Comparison of ENCODE assay signal across 10 cellular contexts in genomic region chr17:31560836-31561235, GRCh38.
DNase-seq lines count a peak whose midpoint lies in the region; ATAC-seq, FAIRE-seq and TF ChIP-seq lines count a peak whose summit lies in the region.
"Had no signal": no experiment of that assay in that cellular context is flagged by ENCODE, and none has a peak within 500 bp of the region (broad histone marks: within the 10 kb centered on the region; RNA-seq: fewer than 3 reads in every experiment).

No MANE protein-coding gene starts in this region.

- intact Hi-C loops in dendritic cell treated with granulocyte-macrophage colony-stimulating factor and Interleukin-4, amounts not matched to agents 40 ng/mL and 50 ng/mL, for 4 days (cut with micrococcal nuclease): no loop called here

- peak overlapping the region; percentile 36 for H3K4me3 Mint-ChIP-seq in stimulated activated naive CD8-positive, alpha-beta T cell treated with anti-CD3 and anti-CD28 coated beads, Interleukin-15, Interleukin-2, amounts not matched to agents 100 ng/mL and 50 ng/mL, for 24 hours
- no peak overlapping the region for H3K4me3 Mint-ChIP-seq in dendritic cell treated with granulocyte-macrophage colony-stimulating factor and Interleukin-4, amounts not matched to agents 40 ng/mL and 50 ng/mL, for 4 days
- peak overlapping the region; percentile 72 for H3K4me3 Mint-ChIP-seq in mesothelial cell of epicardium

- no peaks in the 10 kb centered on the region for H3K36me3 Mint-ChIP-seq in stimulated activated naive CD8-positive, alpha-beta T cell treated with anti-CD3 and anti-CD28 coated beads, Interleukin-15, Interleukin-2, amounts not matched to agents 100 ng/mL and 50 ng/mL, for 24 hours (ENCODE audit: low read depth)
- no peaks in the 10 kb centered on the region for H3K36me3 Mint-ChIP-seq in dendritic cell treated with granulocyte-macrophage colony-stimulating factor and Interleukin-4, amounts not matched to agents 40 ng/mL and 50 ng/mL, for 4 days (ENCODE audit: low read depth)
- H3K36me3 Mint-ChIP-seq in mesothelial cell of epicardium: no peaks in the 10 kb centered on the region

- no peak for ATAC-seq in stimulated activated naive CD8-positive, alpha-beta T cell treated with anti-CD3 and anti-CD28 coated beads, Interleukin-15, Interleukin-2, amounts not matched to agents 100 U/mL and 50 U/mL, for 24 hours

- H3K27me3 Mint-ChIP-seq in stimulated activated naive CD8-positive, alpha-beta T cell treated with anti-CD3 and anti-CD28 coated beads, Interleukin-15, Interleukin-2, amounts not matched to agents 100 ng/mL and 50 ng/mL, for 24 hours: peaks cover 9% of the 10 kb centered on the region
- peaks cover 7% of the 10 kb centered on the region for H3K27me3 Mint-ChIP-seq in dendritic cell treated with granulocyte-macrophage colony-stimulating factor and Interleukin-4, amounts not matched to agents 40 ng/mL and 50 ng/mL, for 4 days
- H3K27me3 Mint-ChIP-seq in mesothelial cell of epicardium (ENCODE audit: low read depth): peaks cover 21% of the 10 kb centered on the region

- no peak for TF ChIP-seq CTCF in mesothelial cell of epicardium (IDR thresholded peaks at IDR 0.05; ENCODE audit: unreplicated experiment)

- peaks cover 19% of the 10 kb centered on the region for H3K4me1 Mint-ChIP-seq in stimulated activated naive CD8-positive, alpha-beta T cell treated with anti-CD3 and anti-CD28 coated beads, Interleukin-15, Interleukin-2, amounts not matched to agents 100 ng/mL and 50 ng/mL, for 24 hours (ENCODE audit: low read depth)
- peaks cover 57% of the 10 kb centered on the region for H3K4me1 Mint-ChIP-seq in dendritic cell treated with granulocyte-macrophage colony-stimulating factor and Interleukin-4, amounts not matched to agents 40 ng/mL and 50 ng/mL, for 4 days (ENCODE audit: low read depth)
- H3K4me1 Mint-ChIP-seq in mesothelial cell of epicardium: peaks cover 42% of the 10 kb centered on the region

- FAIRE-seq in GM12892 (lab: Jason Lieb, UNC): no peak

- no peaks in the 10 kb centered on the region for H3K9me3 Mint-ChIP-seq in stimulated activated naive CD8-positive, alpha-beta T cell treated with anti-CD3 and anti-CD28 coated beads, Interleukin-15, Interleukin-2, amounts not matched to agents 100 ng/mL and 50 ng/mL, for 24 hours
- no peaks in the 10 kb centered on the region for H3K9me3 Mint-ChIP-seq in dendritic cell treated with granulocyte-macrophage colony-stimulating factor and Interleukin-4, amounts not matched to agents 40 ng/mL and 50 ng/mL, for 4 days
- H3K9me3 Mint-ChIP-seq in mesothelial cell of epicardium: no peaks in the 10 kb centered on the region

- TF ChIP-seq POLR2A in erythroblast (IDR thresholded peaks at IDR 0.05; ENCODE audit: low read length) (no peak), GM12892 (IDR thresholded peaks at IDR 0.05; ENCODE audit: low read depth, low read length) (no peak)

- no peak overlapping the region for H3K27ac Mint-ChIP-seq in stimulated activated naive CD8-positive, alpha-beta T cell treated with anti-CD3 and anti-CD28 coated beads, Interleukin-15, Interleukin-2, amounts not matched to agents 100 ng/mL and 50 ng/mL, for 24 hours
- peak overlapping the region; percentile 65 for H3K27ac Mint-ChIP-seq in dendritic cell treated with granulocyte-macrophage colony-stimulating factor and Interleukin-4, amounts not matched to agents 40 ng/mL and 50 ng/mL, for 4 days
- peak overlapping the region; percentile 44 for H3K27ac Mint-ChIP-seq in mesothelial cell of epicardium

- no peak for DNase-seq in stimulated activated naive CD8-positive, alpha-beta T cell treated with anti-CD3 and anti-CD28 coated beads, Interleukin-15, Interleukin-2, amounts not matched to agents 100 U/mL and 50 U/mL, for 24 hours
- DNase-seq in mesothelial cell of epicardium (ENCODE audit: low spot score in 2 of 2, unreplicated experiment in 2 of 2): no peak
- DNase-seq in D341Med (ENCODE audit: low spot score): no peak
- DNase-seq in erythroblast (lab: John Stamatoyannopoulos, UW): no peak
- no peak for DNase-seq in DMS53 treated with DMSO at 0.1 percent for 48 hours (lab: John Stamatoyannopoulos, UW; ENCODE audit: unreplicated experiment)
- no peak for DNase-seq in GM12892 (ENCODE audit: insufficient read length)
- DNase-seq: left cardiac atrium; stimulated activated naive CD4-positive, alpha-beta T cell treated with Interleukin-2 at 50 U/mL for 16 hours had no signal
